8 cellular contexts compared by ENCODE assay signal in the genomic region with DNA sequence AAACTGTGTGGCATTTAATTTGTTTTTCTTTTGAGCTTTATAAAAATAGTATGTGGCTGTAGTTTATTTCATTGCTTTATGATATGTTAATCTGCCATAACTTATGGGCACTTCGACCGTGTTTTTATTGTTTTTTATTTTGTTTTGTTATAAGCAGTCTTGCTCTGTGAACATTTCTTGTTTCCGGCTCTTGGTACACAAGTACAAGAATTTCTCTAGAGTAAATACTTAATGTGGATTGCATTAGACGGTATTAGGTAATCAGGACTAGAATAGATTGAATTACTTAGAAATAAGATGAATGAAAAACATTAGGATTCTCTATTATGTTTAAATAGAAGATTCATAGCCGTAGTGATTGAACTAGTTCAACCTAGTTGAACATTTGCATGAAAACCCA. TPM values are rescaled to one million over a fixed set of nuclear protein-coding genes. Genes with fewer than 3 reads are reported as not detected.
DNase-seq lines count a peak whose midpoint lies in the region; ATAC-seq, FAIRE-seq and TF ChIP-seq lines count a peak whose summit lies in the region.
"Had no signal": no experiment of that assay in that cellular context is flagged by ENCODE, and none has a peak within 500 bp of the region (broad histone marks: within the 10 kb centered on the region; RNA-seq: fewer than 3 reads in every experiment).

No MANE protein-coding gene starts in this region.

- no peak for DNase-seq in PC-3
- no peak for DNase-seq in endothelial cell of umbilical vein (ENCODE audit: low read depth, low spot score)
- DNase-seq in renal cortical epithelial cell (ENCODE audit: low read depth), result peak; percentile 53
- DNase-seq in kidney tubule cell (ENCODE audit: low spot score), result no peak
- DNase-seq: esophagus squamous epithelium had no signal

- ATAC-seq in GM18505 (IDR thresholded peaks at IDR 0.05; ENCODE audit: unreplicated experiment) (no peak), PC-3 (no peak), GM18868 (IDR thresholded peaks at IDR 0.05; ENCODE audit: unreplicated experiment) (no peak), HG02852 (IDR thresholded peaks at IDR 0.05; ENCODE audit: unreplicated experiment) (no peak)

- intact Hi-C loops in PC-3 (cut with micrococcal nuclease) (no loop called here), endothelial cell of umbilical vein (cut with micrococcal nuclease) (no loop called here)

- H3K9me1 ChIP-seq in endothelial cell of umbilical vein (replicated peaks; ENCODE audit: control insufficient read depth, extremely low read depth, insufficient read depth, low read length), result no peaks in the 10 kb centered on the region

- H3K79me2 ChIP-seq in PC-3 (ENCODE audit: low read length), result peaks cover 66% of the 10 kb centered on the region
- peaks cover 63% of the 10 kb centered on the region for H3K79me2 ChIP-seq in endothelial cell of umbilical vein (ENCODE audit: control insufficient read depth, insufficient read depth, low read length)

- H3K4me1 ChIP-seq in PC-3 (ENCODE audit: insufficient read depth, low read length) (peaks cover 12% of the 10 kb centered on the region; the same call in 1 of the 2 replicates), endothelial cell of umbilical vein (ENCODE audit: control insufficient read depth, extremely low read depth, insufficient read depth, low read length) (peaks cover 18% of the 10 kb centered on the region)

- H3K4me3 ChIP-seq in PC-3 (ENCODE audit: low read length), result peak overlapping the region; percentile 88
- no peak overlapping the region for H3K4me3 ChIP-seq in endothelial cell of umbilical vein (replicated peaks in 1 of 3; ENCODE audit: insufficient read depth in 1 of 3, low read depth in 1 of 3, low read length in 3 of 3)

- H3K9ac ChIP-seq in PC-3 (ENCODE audit: low read length) (peak overlapping the region; percentile 84; the same call in 1 of the 2 replicates), endothelial cell of umbilical vein (replicated peaks; ENCODE audit: extremely low read depth, insufficient read depth, low read length) (no peak overlapping the region)

- no peaks in the 10 kb centered on the region for H3K9me3 ChIP-seq in PC-3 (ENCODE audit: low read length)
- H3K9me3 ChIP-seq in endothelial cell of umbilical vein (replicated peaks; ENCODE audit: control insufficient read depth, insufficient read depth, low read length), result no peaks in the 10 kb centered on the region
- H3K9me3 ChIP-seq: esophagus squamous epithelium had no signal

- no peak overlapping the region for H3K27ac ChIP-seq in PC-3 (ENCODE audit: low read length)
- H3K27ac ChIP-seq in endothelial cell of umbilical vein (ENCODE audit: insufficient read depth, low read depth, low read length), result no peak overlapping the region

- H4K20me1 ChIP-seq in PC-3 (ENCODE audit: low read length), result peaks cover 23% of the 10 kb centered on the region
- H4K20me1 ChIP-seq in endothelial cell of umbilical vein (replicated peaks; ENCODE audit: control insufficient read depth, extremely low read depth, insufficient read depth, low read length), result peaks cover 7% of the 10 kb centered on the region

- peak; percentile 24 for TF ChIP-seq POLR2A in GM18505 (IDR thresholded peaks at IDR 0.05; ENCODE audit: borderline replicate concordance, extremely low read depth, insufficient read depth, insufficient read length)
- TF ChIP-seq POLR2A in endothelial cell of umbilical vein (IDR thresholded peaks at IDR 0.05; ENCODE audit: low read depth, low read length), result no peak

- CTCF ChIA-PET in PC-3 (lab: Charles Lee) (no interaction called here), endothelial cell of umbilical vein (lab: Charles Lee) (interaction anchor here (0.9 to 3.3 kb wide), 3 partner anchors 10 to 1094 kb away, joined by 3 to 23 read pairs (median 7); no protein-coding TSS in a partner anchor)

- H3F3A ChIP-seq in PC-3 (ENCODE audit: low read length, unreplicated experiment), result no peaks in the 10 kb centered on the region

- dilution Hi-C loops in endothelial cell of umbilical vein (cut with MboI; ENCODE audit: extremely low pct_ligation_motif_present, low sequenced_read_pairs), result no loop called here

- H2AFZ ChIP-seq in PC-3 (ENCODE audit: low read length), result no peak overlapping the region
- no peak overlapping the region for H2AFZ ChIP-seq in endothelial cell of umbilical vein (ENCODE audit: low read depth, low read length)

- no peaks in the 10 kb centered on the region for H3K9me2 ChIP-seq in PC-3 (replicated peaks; ENCODE audit: low read length)

- peak overlapping the region; percentile 96 for H3K4me2 ChIP-seq in PC-3 (ENCODE audit: low read length)
- H3K4me2 ChIP-seq in endothelial cell of umbilical vein (ENCODE audit: insufficient read depth, low read length), result peak overlapping the region; percentile 95

- no peaks in the 10 kb centered on the region for H3K36me3 ChIP-seq in PC-3 (ENCODE audit: low read depth, low read length)
- H3K36me3 ChIP-seq in endothelial cell of umbilical vein (ENCODE audit: control insufficient read depth in 2 of 2, extremely low read depth in 1 of 2, insufficient read depth in 2 of 2, low read length in 2 of 2), result no peaks in the 10 kb centered on the region
- H3K36me3 ChIP-seq: esophagus squamous epithelium had no signal

- BruUV-seq in PC-3 (replicated peaks; lab: Mats Ljungman, UMichigan), result no TSS peak
- BruUV-seq in endothelial cell of umbilical vein (replicated peaks; lab: Mats Ljungman, UMichigan), result no TSS peak

- POLR2A ChIA-PET in PC-3 (lab: Charles Lee; ENCODE audit: unreplicated experiment), result no interaction called here
- POLR2A ChIA-PET in endothelial cell of umbilical vein (lab: Charles Lee), result no interaction called here

- no peak for FAIRE-seq in endothelial cell of umbilical vein (lab: Jason Lieb, UNC)

- TF ChIP-seq CTCF in PC-3 (conservative IDR thresholded peaks at IDR 0.05; ENCODE audit: low read depth, low read length), result no peak
- no peak for TF ChIP-seq CTCF in endothelial cell of umbilical vein (IDR thresholded peaks at IDR 0.05; ENCODE audit: extremely low read depth in 1 of 2, insufficient read depth in 1 of 2, low read depth in 1 of 2, low read length in 2 of 2)

- no peaks in the 10 kb centered on the region for H3K27me3 ChIP-seq in PC-3 (ENCODE audit: low read length)
- H3K27me3 ChIP-seq in endothelial cell of umbilical vein (ENCODE audit: control insufficient read depth in 2 of 2, insufficient read depth in 2 of 2, low read length in 2 of 2), result peaks cover 8 to 16% of the 10 kb centered on the region in 2 experiments
- H3K27me3 ChIP-seq: esophagus squamous epithelium had no signal

TF ChIP-seq in endothelial cell of umbilical vein, 7 proteins besides CTCF, POLR2A, EP300 and RAD21:
- TF ChIP-seq POLR2AphosphoS5 (IDR thresholded peaks at IDR 0.05; ENCODE audit: insufficient read depth, low read depth, low read length) (no peak), GATA2 (IDR thresholded peaks at IDR 0.05; ENCODE audit: insufficient read depth, insufficient read length, low read depth, low read length) (no peak), FOS (IDR thresholded peaks at IDR 0.05; ENCODE audit: borderline replicate concordance, insufficient read depth, low read length) (no peak), JUN (IDR thresholded peaks at IDR 0.05; ENCODE audit: borderline replicate concordance, insufficient read depth, insufficient read length, low read depth) (no peak), EZH2 (IDR thresholded peaks at IDR 0.05; ENCODE audit: borderline replicate concordance, low read depth, low read length, severe bottlenecking) (no peak)
- TF ChIP-seq, protein P1, sequence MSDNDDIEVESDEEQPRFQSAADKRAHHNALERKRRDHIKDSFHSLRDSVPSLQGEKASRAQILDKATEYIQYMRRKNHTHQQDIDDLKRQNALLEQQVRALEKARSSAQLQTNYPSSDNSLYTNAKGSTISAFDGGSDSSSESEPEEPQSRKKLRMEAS (IDR thresholded peaks at IDR 0.05; ENCODE audit: insufficient read depth, insufficient read length), result no peak

RNA-seq across cellular contexts. Expression of a gene that starts 2.1 kb away (rescaled TPM):
- total RNA-seq in PC-3 (2014; rRNA removed) (50.2 and 96.6 TPM in 2 replicates), endothelial cell of umbilical vein (50.3 and 53.0 TPM in 2 replicates), renal cortical epithelial cell (203 and 290 TPM in 2 replicates)
- polyA plus RNA-seq in endothelial cell of umbilical vein, result 97.9 and 98.9 TPM in 2 replicates
- 83.4 and 83.9 TPM in 2 replicates for polyA plus RNA-seq in endothelial cell of umbilical vein (2011; cell fraction: cytosol; rRNA removed)
- 54.1 and 68.2 TPM in 2 replicates for polyA plus RNA-seq in endothelial cell of umbilical vein (2011; cell fraction: nucleus; rRNA removed)
- polyA plus RNA-seq in endothelial cell of umbilical vein (2012), result 54.4 and 69.0 TPM in 2 replicates
- polyA minus RNA-seq in endothelial cell of umbilical vein, result 65.6 and 69.9 TPM in 2 replicates
- 69.6 TPM for polyA minus RNA-seq in endothelial cell of umbilical vein (2011; cell fraction: cytosol; rRNA and poly(A)+ RNA removed)
- polyA minus RNA-seq in endothelial cell of umbilical vein (2011; cell fraction: nucleus; rRNA and poly(A)+ RNA removed), result 66.5 and 85.7 TPM in 2 replicates
